Comparison of ENCODE assay signal across 10 cellular contexts in the genomic region with DNA sequence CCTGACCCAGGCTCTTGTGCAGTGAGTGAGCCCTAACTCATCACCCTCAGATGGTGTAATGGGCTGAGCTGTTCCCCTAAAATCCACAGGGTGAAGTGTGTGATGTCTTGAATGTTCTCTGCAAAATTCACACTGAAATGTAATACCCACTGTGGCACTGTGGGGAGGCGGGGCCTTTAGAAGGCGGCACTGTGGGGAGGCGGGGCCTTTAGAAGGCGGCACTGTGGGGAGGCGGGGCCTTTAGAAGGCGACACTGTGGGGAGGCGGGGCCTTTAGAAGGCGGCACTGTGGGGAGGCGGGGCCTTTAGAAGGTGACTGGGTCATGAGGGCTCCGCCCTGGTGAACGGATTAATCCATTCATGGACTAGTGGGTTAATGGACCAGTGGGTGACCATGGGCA. TPM values are rescaled to one million over a fixed set of nuclear protein-coding genes. Genes with fewer than 3 reads are reported as not detected.
A peak's percentile ranks its signal among the peaks of the same experiment; 100 is the strongest.
DNase-seq lines count a peak whose midpoint lies in the region; ATAC-seq, FAIRE-seq and TF ChIP-seq lines count a peak whose summit lies in the region.
"Had no signal": no experiment of that assay in that cellular context is flagged by ENCODE, and none has a peak within 500 bp of the region (broad histone marks: within the 10 kb centered on the region; RNA-seq: fewer than 3 reads in every experiment).

No MANE protein-coding gene starts in this region.

- TF ChIP-seq CTCF in thyroid gland (IDR thresholded peaks at IDR 0.05), result no peak

- no peaks in the 10 kb centered on the region for H3K27me3 Mint-ChIP-seq in activated T-cell treated with anti-CD3 and anti-CD28 coated beads, Interleukin-2, amount 50 U/mL, for 72 hours (ENCODE audit: low read depth)

- no peak for ATAC-seq in activated T-cell treated with anti-CD3 and anti-CD28 coated beads, Interleukin-2, amount 50 U/mL, for 72 hours (replicated peaks in 1 of 2)

- H3K4me3 Mint-ChIP-seq in activated T-cell treated with anti-CD3 and anti-CD28 coated beads, Interleukin-2, amount 50 U/mL, for 72 hours, result no peak overlapping the region

- peaks cover 0 to 10% of the 10 kb centered on the region in 2 donors for H3K36me3 Mint-ChIP-seq in activated T-cell treated with anti-CD3 and anti-CD28 coated beads, Interleukin-2, amount 50 U/mL, for 72 hours (ENCODE audit: insufficient read depth in 2 of 2)

- H3K9me3 ChIP-seq in thyroid gland, result no peaks in the 10 kb centered on the region

- H3K27me3 ChIP-seq in thyroid gland, result no peaks in the 10 kb centered on the region

- H3K4me3 ChIP-seq in thyroid gland (replicated peaks in 1 of 3), result no peak overlapping the region

- no peak for TF ChIP-seq POLR2A in thyroid gland (IDR thresholded peaks at IDR 0.05)

- H3K27ac ChIP-seq in thyroid gland, result no peak overlapping the region

- H3K9me3 Mint-ChIP-seq in activated T-cell treated with anti-CD3 and anti-CD28 coated beads, Interleukin-2, amount 50 U/mL, for 72 hours, result no peaks in the 10 kb centered on the region

- no peak overlapping the region for H3K27ac Mint-ChIP-seq in activated T-cell treated with anti-CD3 and anti-CD28 coated beads, Interleukin-2, amount 50 U/mL, for 72 hours

- intact Hi-C loops in thyroid gland (cut with DNase I), result no loop called here

- 88 to 94% methylated on average over 10 to 11 of the region's 11 CpGs for WGBS in thyroid gland, 2 donors

- peak; percentile 44 for DNase-seq in activated CD4-positive, CD25-positive, alpha-beta regulatory T cell treated with anti-CD3 and anti-CD28 coated beads, Interleukin-2, amount 50 U/mL, for 72 hours
- no peak for DNase-seq in activated CD4-positive, CD25-positive, alpha-beta regulatory T cell (lab: John Stamatoyannopoulos, UW)
- DNase-seq in NAMALWA (ENCODE audit: low spot score) (peak; percentile 81), thyroid gland (no peak), Kasumi-1 (lab: John Stamatoyannopoulos, UW) (no peak), urothelium cell line (ENCODE audit: low spot score) (no peak)
- DNase-seq in activated T-cell treated with anti-CD3 and anti-CD28 coated beads, Interleukin-2, amount 50 U/mL, for 72 hours, result peak; percentile 12 to 36
- peak in 2 of 3 donors; percentile 8 to 35 for DNase-seq in stimulated activated CD4-positive, alpha-beta T cell treated with anti-CD3 and anti-CD28 coated beads, TNF-alpha, amount 100 ng/mL, for 48 hours (ENCODE audit: low read depth in 3 of 3)
- DNase-seq: GDM1, KBM-7 had no signal

- H3K4me1 Mint-ChIP-seq in activated T-cell treated with anti-CD3 and anti-CD28 coated beads, Interleukin-2, amount 50 U/mL, for 72 hours (ENCODE audit: low read depth), result no peaks in the 10 kb centered on the region

- H3K36me3 ChIP-seq in thyroid gland, result no peaks in the 10 kb centered on the region

- no peak for FAIRE-seq in urothelium cell line (lab: Jason Lieb, UNC)

- H3K4me1 ChIP-seq in thyroid gland, result no peaks in the 10 kb centered on the region

RNA-seq across cellular contexts. Expression of a gene that starts 33.0 kb away (rescaled TPM):
- total RNA-seq in activated T-cell treated with anti-CD3 and anti-CD28 coated beads, Interleukin-2, amount 50 U/mL, for 72 hours, result 10 to 100 TPM; 33.9 to 44.2 TPM
- 100 to 1,000 TPM in 2 of 4 donors, 10 to 100 TPM in 2; 75.0 to 144 (median 93.8) TPM for total RNA-seq in thyroid gland

RNA-seq across cellular contexts. Expression of a gene that starts 34.9 kb away (rescaled TPM):
- total RNA-seq in activated T-cell treated with anti-CD3 and anti-CD28 coated beads, Interleukin-2, amount 50 U/mL, for 72 hours, result 10 to 100 TPM; 12.2 to 14.9 TPM
- total RNA-seq in thyroid gland, result 100 to 1,000 TPM in 2 of 4 donors, 10 to 100 TPM in 2; 86.1 to 127 (median 107) TPM

RNA-seq across cellular contexts. Expression of a gene that starts 35.2 kb away (rescaled TPM):
- total RNA-seq in activated T-cell treated with anti-CD3 and anti-CD28 coated beads, Interleukin-2, amount 50 U/mL, for 72 hours, result 10 to 100 TPM; 28.2 to 30.9 TPM
- total RNA-seq in thyroid gland, result 10 to 100 TPM; 17.9 to 89.2 (median 52.4) TPM

RNA-seq across cellular contexts. Expression of a gene that starts 44.8 kb away (rescaled TPM):
- total RNA-seq in activated T-cell treated with anti-CD3 and anti-CD28 coated beads, Interleukin-2, amount 50 U/mL, for 72 hours, result 10 to 100 TPM; 35.4 to 42.2 TPM
- total RNA-seq in thyroid gland, result 100 to 1,000 TPM; 135 to 326 (median 298) TPM

RNA-seq across cellular contexts. Expression of a gene that starts 48.1 kb away (rescaled TPM):
- total RNA-seq in activated T-cell treated with anti-CD3 and anti-CD28 coated beads, Interleukin-2, amount 50 U/mL, for 72 hours, result 10 to 100 TPM; 49.5 to 57.0 TPM
- total RNA-seq in thyroid gland, result 10 to 100 TPM; 37.2 to 67.3 (median 54.1) TPM

Comparison
In these comparisons a context has a peak if more than half of its experiments do, and no peak if none do; other contexts are left out.
1. DNase-seq: peak in activated CD4-positive, CD25-positive, alpha-beta regulatory T cell treated with anti-CD3 and anti-CD28 coated beads, Interleukin-2, amount 50 U/mL, for 72 hours (single experiment), NAMALWA (single experiment), activated T-cell treated with anti-CD3 and anti-CD28 coated beads, Interleukin-2, amount 50 U/mL, for 72 hours (2 of 2) and stimulated activated CD4-positive, alpha-beta T cell treated with anti-CD3 and anti-CD28 coated beads, TNF-alpha, amount 100 ng/mL, for 48 hours (2 of 3); none in activated CD4-positive, CD25-positive, alpha-beta regulatory T cell (0 of 4), thyroid gland (0 of 2), Kasumi-1 (0 of 2) and urothelium cell line (single experiment).
2. RNA of a gene that starts 34.9 kb away (total RNA-seq): 86.1 to 127 TPM in thyroid gland; 12.2 to 14.9 TPM in activated T-cell treated with anti-CD3 and anti-CD28 coated beads, Interleukin-2, amount 50 U/mL, for 72 hours; every median in the first group is over 4 times any median in the second.